In genomic region chr4:68466185-68466584, GRCh38 we compare ENCODE assay signal across 14 cellular contexts. TPM values are rescaled to one million over a fixed set of nuclear protein-coding genes. Genes with fewer than 3 reads are reported as not detected.
DNase-seq lines count a peak whose midpoint lies in the region; ATAC-seq and TF ChIP-seq lines count a peak whose summit lies in the region.
"Had no signal": no experiment of that assay in that cellular context is flagged by ENCODE, and none has a peak within 500 bp of the region (broad histone marks: within the 10 kb centered on the region; RNA-seq: fewer than 3 reads in every experiment).

No MANE protein-coding gene starts in this region.

- H3K4me1 Mint-ChIP-seq in HFFc6 (ENCODE audit: low read depth): peaks cover 36% of the 10 kb centered on the region
- H3K4me1 Mint-ChIP-seq in CD8-positive, alpha-beta T cell (ENCODE audit: low read depth): peaks cover 9% of the 10 kb centered on the region

- no peaks in the 10 kb centered on the region for H3K27me3 ChIP-seq in CD8-positive, alpha-beta T cell (ENCODE audit: insufficient read depth, low read length)
- H3K27me3 ChIP-seq: BLaER1 treated with 17β-estradiol and CSF1 and Interleukin-3, amounts not matched to agents 10 nM and 100 nM had no signal

- peak overlapping the region; percentile 66 for H3K27ac Mint-ChIP-seq in HFFc6
- H3K27ac Mint-ChIP-seq in CD8-positive, alpha-beta T cell: no peak overlapping the region
- H3K27ac Mint-ChIP-seq: activated CD8-positive, alpha-beta memory T cell treated with anti-CD3 and anti-CD28 coated beads, Interleukin-2, amount 10 ng/mL, durations not matched to agents 7 days and 5 days; activated naive CD8-positive, alpha-beta T cell treated with anti-CD3 and anti-CD28 coated beads, Interleukin-2, amount 10 ng/mL, durations not matched to agents 7 days and 5 days; memory B cell had no signal

- H3K4me3 Mint-ChIP-seq in HFFc6: peak overlapping the region; percentile 22; the same call in 1 of the 2 replicates
- no peak overlapping the region for H3K4me3 Mint-ChIP-seq in CD8-positive, alpha-beta T cell
- H3K4me3 Mint-ChIP-seq: activated CD8-positive, alpha-beta memory T cell treated with anti-CD3 and anti-CD28 coated beads, Interleukin-2, amount 10 ng/mL, durations not matched to agents 7 days and 5 days; activated naive CD8-positive, alpha-beta T cell treated with anti-CD3 and anti-CD28 coated beads, Interleukin-2, amount 10 ng/mL, durations not matched to agents 7 days and 5 days; memory B cell had no signal

- DNase-seq in AG04449 (ENCODE audit: low read depth, low spot score): peak; percentile 23
- DNase-seq in HFFc6: peak; percentile 84
- peak; percentile 98 for DNase-seq in amniotic epithelial cell (ENCODE audit: low read depth)
- peak; percentile 0 for DNase-seq in glomerular endothelial cell (ENCODE audit: extremely low read depth, low read depth, low spot score)
- DNase-seq in stimulated activated naive CD4-positive, alpha-beta T cell (lab: John Stamatoyannopoulos, UW): no peak
- DNase-seq in CD8-positive, alpha-beta T cell: no peak
- no peak for DNase-seq in DMS79 treated with DMSO at 0.1 percent for 48 hours (lab: John Stamatoyannopoulos, UW)
- DNase-seq: activated CD8-positive, alpha-beta memory T cell treated with anti-CD3 and anti-CD28 coated beads, Interleukin-2, amount 10 ng/mL, durations not matched to agents 7 days and 5 days; activated naive CD8-positive, alpha-beta T cell treated with anti-CD3 and anti-CD28 coated beads, Interleukin-2, amount 10 ng/mL, durations not matched to agents 7 days and 5 days; NCI-H1048 had no signal

- H3K27me3 Mint-ChIP-seq in HFFc6 (ENCODE audit: insufficient read depth): peaks cover 3% of the 10 kb centered on the region; the same call in 1 of the 2 replicates
- H3K27me3 Mint-ChIP-seq in CD8-positive, alpha-beta T cell (ENCODE audit: low read depth): no peaks in the 10 kb centered on the region
- H3K27me3 Mint-ChIP-seq: activated CD8-positive, alpha-beta memory T cell treated with anti-CD3 and anti-CD28 coated beads, Interleukin-2, amount 10 ng/mL, durations not matched to agents 7 days and 5 days had no signal

- CTCF ChIA-PET in AG04449 (lab: Yijun Ruan, JAX): no interaction called here
- CTCF ChIA-PET in CD8-positive, alpha-beta T cell (lab: Charles Lee): interaction anchor here (1.2 kb wide), 1 partner anchor 91 kb away, joined by 3 read pairs; no protein-coding TSS in a partner anchor

- intact Hi-C loops in CD8-positive, alpha-beta T cell (cut with DNase I, micrococcal nuclease): no loop called here

- no peak for ATAC-seq in CD8-positive, alpha-beta T cell
- ATAC-seq in HG03039 (IDR thresholded peaks at IDR 0.05; ENCODE audit: unreplicated experiment): no peak
- ATAC-seq: activated CD8-positive, alpha-beta memory T cell treated with anti-CD3 and anti-CD28 coated beads, Interleukin-2, amount 10 ng/mL, durations not matched to agents 7 days and 5 days had no signal

- H3K36me3 Mint-ChIP-seq in HFFc6 (ENCODE audit: low read depth): no peaks in the 10 kb centered on the region
- H3K36me3 Mint-ChIP-seq in CD8-positive, alpha-beta T cell: no peaks in the 10 kb centered on the region
- H3K36me3 Mint-ChIP-seq: memory B cell had no signal

- no peaks in the 10 kb centered on the region for H3K9me3 ChIP-seq in CD8-positive, alpha-beta T cell (ENCODE audit: low read length)
- H3K9me3 ChIP-seq: BLaER1 treated with 17β-estradiol and CSF1 and Interleukin-3, amounts not matched to agents 10 nM and 100 nM had no signal

- no peaks in the 10 kb centered on the region for H3K36me3 ChIP-seq in CD8-positive, alpha-beta T cell (ENCODE audit: insufficient read depth, low read length)
- H3K36me3 ChIP-seq: BLaER1 treated with 17β-estradiol and CSF1 and Interleukin-3, amounts not matched to agents 10 nM and 100 nM had no signal

- no peak overlapping the region for H3K27ac ChIP-seq in CD8-positive, alpha-beta T cell (ENCODE audit: low read depth, low read length)
- H3K27ac ChIP-seq: BLaER1 treated with 17β-estradiol and CSF1 and Interleukin-3, amounts not matched to agents 10 nM and 100 nM had no signal

- no peak overlapping the region for H3K4me3 ChIP-seq in AG04449 (ENCODE audit: low read depth, low read length)
- H3K4me3 ChIP-seq in CD8-positive, alpha-beta T cell (ENCODE audit: low read depth, low read length): no peak overlapping the region
- H3K4me3 ChIP-seq: BLaER1 treated with 17β-estradiol and CSF1 and Interleukin-3, amounts not matched to agents 10 nM and 100 nM had no signal

- H3K4me1 ChIP-seq in CD8-positive, alpha-beta T cell (ENCODE audit: insufficient read depth, low read length): no peaks in the 10 kb centered on the region
- H3K4me1 ChIP-seq: BLaER1 treated with 17β-estradiol and CSF1 and Interleukin-3, amounts not matched to agents 10 nM and 100 nM had no signal

- POLR2A ChIA-PET in AG04449 (lab: Yijun Ruan, JAX): no interaction called here
- POLR2A ChIA-PET in CD8-positive, alpha-beta T cell (lab: Charles Lee): no interaction called here

- TF ChIP-seq CTCF in AG04449 (IDR thresholded peaks at IDR 0.05; ENCODE audit: insufficient read depth, low read length, missing control alignments) (no peak), HFFc6 (IDR thresholded peaks at IDR 0.05) (no peak)
- no peak for TF ChIP-seq CTCF in CD8-positive, alpha-beta T cell (IDR thresholded peaks at IDR 0.05)

- H3K9me3 Mint-ChIP-seq in HFFc6: no peaks in the 10 kb centered on the region
- no peaks in the 10 kb centered on the region for H3K9me3 Mint-ChIP-seq in CD8-positive, alpha-beta T cell

RNA-seq across cellular contexts. Expression of gene TMPRSS11E, which starts 18.9 kb away (rescaled TPM):
- not detected for total RNA-seq in HFFc6 (2021; fragmentation: NEBNext Ultra II Directional; extraction: Animal tissue kit (Norgen Biotek cat#: 25700))
- not detected in 2 replicates for total RNA-seq in glomerular endothelial cell
- not detected for total RNA-seq in CD8-positive, alpha-beta T cell
- total RNA-seq: osteocyte had no signal

Comparison
In these comparisons a context has a peak if more than half of its experiments do, and no peak if none do; other contexts are left out.
1. DNase-seq: peak in AG04449 (single experiment), HFFc6 (single experiment), amniotic epithelial cell (single experiment) and glomerular endothelial cell (single experiment); none in stimulated activated naive CD4-positive, alpha-beta T cell (0 of 6), CD8-positive, alpha-beta T cell (0 of 7) and DMS79 treated with DMSO at 0.1 percent for 48 hours (single experiment).